Comparison of ENCODE assay signal across 9 cellular contexts in genomic region chr10:113959383-113959760, GRCh38.
DNase-seq lines count a peak whose midpoint lies in the region; ATAC-seq and TF ChIP-seq lines count a peak whose summit lies in the region.
"Had no signal": no experiment of that assay in that cellular context is flagged by ENCODE, and none has a peak within 500 bp of the region (broad histone marks: within the 10 kb centered on the region; RNA-seq: fewer than 3 reads in every experiment).

No MANE protein-coding gene starts in this region.

- H3K27ac Mint-ChIP-seq in activated CD4-positive, alpha-beta memory T cell treated with anti-CD3 and anti-CD28 coated beads for 36 hours = no peak overlapping the region
- H3K27ac Mint-ChIP-seq in activated CD4-positive, alpha-beta memory T cell treated with anti-CD3 and anti-CD28 coated beads, Interleukin-2, amount 10 ng/mL, durations not matched to agents 7 days and 5 days = no peak overlapping the region
- H3K27ac Mint-ChIP-seq in chondrocyte (ENCODE audit: unreplicated experiment) = peak overlapping the region; percentile 92
- no peak overlapping the region for H3K27ac Mint-ChIP-seq in activated naive CD4-positive, alpha-beta T cell treated with anti-CD3 and anti-CD28 coated beads, Interleukin-2, amount 10 ng/mL, durations not matched to agents 7 days and 5 days

- peak; percentile 11 for DNase-seq in activated CD4-positive, alpha-beta memory T cell treated with anti-CD3 and anti-CD28 coated beads for 36 hours
- DNase-seq in activated CD4-positive, alpha-beta memory T cell treated with anti-CD3 and anti-CD28 coated beads, Interleukin-2, amount 10 ng/mL, durations not matched to agents 7 days and 5 days = no peak
- DNase-seq in chondrocyte (ENCODE audit: low spot score) (no peak), ureter (ENCODE audit: low spot score) (peak; percentile 64)
- no peak for DNase-seq in activated naive CD4-positive, alpha-beta T cell treated with anti-CD3 and anti-CD28 coated beads, Interleukin-2, amount 10 ng/mL, durations not matched to agents 7 days and 5 days
- DNase-seq in activated CD4-positive, alpha-beta T cell treated with anti-CD3 and anti-CD28 coated beads, Interleukin-2, amount 50 U/mL, for 4 hours = no peak
- DNase-seq: CD4-positive, CD25-positive, alpha-beta regulatory T cell had no signal

- peaks cover 1% of the 10 kb centered on the region for H3K27me3 Mint-ChIP-seq in activated CD4-positive, alpha-beta memory T cell treated with anti-CD3 and anti-CD28 coated beads for 36 hours
- H3K27me3 Mint-ChIP-seq in activated CD4-positive, alpha-beta memory T cell treated with anti-CD3 and anti-CD28 coated beads, Interleukin-2, amount 10 ng/mL, durations not matched to agents 7 days and 5 days = peaks cover 2% of the 10 kb centered on the region
- no peaks in the 10 kb centered on the region for H3K27me3 Mint-ChIP-seq in chondrocyte (ENCODE audit: low read depth)
- H3K27me3 Mint-ChIP-seq in activated naive CD4-positive, alpha-beta T cell treated with anti-CD3 and anti-CD28 coated beads, Interleukin-2, amount 10 ng/mL, durations not matched to agents 7 days and 5 days = peaks cover 62% of the 10 kb centered on the region

- intact Hi-C loops in activated CD4-positive, alpha-beta memory T cell treated with anti-CD3 and anti-CD28 coated beads for 36 hours (cut with micrococcal nuclease) = no loop called here

- CTCF ChIA-PET in activated CD4-positive, alpha-beta memory T cell treated with anti-CD3 and anti-CD28 coated beads for 36 hours (lab: Charles Lee) = interaction anchor here (1.2 kb wide), 1 partner anchor 21 kb away, joined by 4 read pairs; no protein-coding TSS in a partner anchor
- CTCF ChIA-PET in activated CD4-positive, alpha-beta memory T cell treated with anti-CD3 and anti-CD28 coated beads, Interleukin-2, amount 10 ng/mL, durations not matched to agents 7 days and 5 days (lab: Charles Lee) = interaction anchor here (0.6 to 1.9 kb wide), 2 partner anchors 9 to 502 kb away, joined by 3 to 7 read pairs; no protein-coding TSS in a partner anchor
- CTCF ChIA-PET in activated naive CD4-positive, alpha-beta T cell treated with anti-CD3 and anti-CD28 coated beads, Interleukin-2, amount 10 ng/mL, durations not matched to agents 7 days and 5 days (lab: Charles Lee) = no interaction called here

- H3K4me1 Mint-ChIP-seq in activated CD4-positive, alpha-beta memory T cell treated with anti-CD3 and anti-CD28 coated beads for 36 hours (ENCODE audit: low read depth) = peaks cover 43% of the 10 kb centered on the region
- H3K4me1 Mint-ChIP-seq in activated CD4-positive, alpha-beta memory T cell treated with anti-CD3 and anti-CD28 coated beads, Interleukin-2, amount 10 ng/mL, durations not matched to agents 7 days and 5 days = peaks cover 48% of the 10 kb centered on the region
- peaks cover 45% of the 10 kb centered on the region for H3K4me1 Mint-ChIP-seq in chondrocyte (ENCODE audit: low read depth)
- peaks cover 42% of the 10 kb centered on the region for H3K4me1 Mint-ChIP-seq in activated naive CD4-positive, alpha-beta T cell treated with anti-CD3 and anti-CD28 coated beads, Interleukin-2, amount 10 ng/mL, durations not matched to agents 7 days and 5 days

- peaks cover 2% of the 10 kb centered on the region for H3K9me3 Mint-ChIP-seq in activated CD4-positive, alpha-beta memory T cell treated with anti-CD3 and anti-CD28 coated beads for 36 hours
- no peaks in the 10 kb centered on the region for H3K9me3 Mint-ChIP-seq in activated CD4-positive, alpha-beta memory T cell treated with anti-CD3 and anti-CD28 coated beads, Interleukin-2, amount 10 ng/mL, durations not matched to agents 7 days and 5 days
- H3K9me3 Mint-ChIP-seq in chondrocyte (ENCODE audit: low read depth) = no peaks in the 10 kb centered on the region
- H3K9me3 Mint-ChIP-seq in activated naive CD4-positive, alpha-beta T cell treated with anti-CD3 and anti-CD28 coated beads, Interleukin-2, amount 10 ng/mL, durations not matched to agents 7 days and 5 days = peaks cover 2% of the 10 kb centered on the region

- ATAC-seq in HG03342 (IDR thresholded peaks at IDR 0.05; ENCODE audit: unreplicated experiment) (peak; percentile 66), HG03565 (IDR thresholded peaks at IDR 0.05; ENCODE audit: unreplicated experiment) (no peak)

- H3K4me3 Mint-ChIP-seq in activated CD4-positive, alpha-beta memory T cell treated with anti-CD3 and anti-CD28 coated beads for 36 hours = no peak overlapping the region
- no peak overlapping the region for H3K4me3 Mint-ChIP-seq in activated CD4-positive, alpha-beta memory T cell treated with anti-CD3 and anti-CD28 coated beads, Interleukin-2, amount 10 ng/mL, durations not matched to agents 7 days and 5 days
- H3K4me3 Mint-ChIP-seq in chondrocyte (ENCODE audit: unreplicated experiment) = no peak overlapping the region
- no peak overlapping the region for H3K4me3 Mint-ChIP-seq in activated naive CD4-positive, alpha-beta T cell treated with anti-CD3 and anti-CD28 coated beads, Interleukin-2, amount 10 ng/mL, durations not matched to agents 7 days and 5 days

- no peaks in the 10 kb centered on the region for H3K36me3 Mint-ChIP-seq in activated CD4-positive, alpha-beta memory T cell treated with anti-CD3 and anti-CD28 coated beads for 36 hours
- no peaks in the 10 kb centered on the region for H3K36me3 Mint-ChIP-seq in activated CD4-positive, alpha-beta memory T cell treated with anti-CD3 and anti-CD28 coated beads, Interleukin-2, amount 10 ng/mL, durations not matched to agents 7 days and 5 days (ENCODE audit: low read depth)
- no peaks in the 10 kb centered on the region for H3K36me3 Mint-ChIP-seq in chondrocyte (ENCODE audit: low read depth)
- H3K36me3 Mint-ChIP-seq in activated naive CD4-positive, alpha-beta T cell treated with anti-CD3 and anti-CD28 coated beads, Interleukin-2, amount 10 ng/mL, durations not matched to agents 7 days and 5 days = peaks cover 2% of the 10 kb centered on the region
- H3K36me3 Mint-ChIP-seq: CD4-positive, CD25-positive, alpha-beta regulatory T cell had no signal

- POLR2A ChIA-PET in activated CD4-positive, alpha-beta memory T cell treated with anti-CD3 and anti-CD28 coated beads for 36 hours (lab: Charles Lee) = no interaction called here
- POLR2A ChIA-PET in activated CD4-positive, alpha-beta memory T cell treated with anti-CD3 and anti-CD28 coated beads, Interleukin-2, amount 10 ng/mL, durations not matched to agents 7 days and 5 days (lab: Charles Lee) = interaction anchor here (1.2 to 1.9 kb wide), 2 partner anchors 12 to 279 kb away, joined by 4 to 6 read pairs; no protein-coding TSS in a partner anchor

- TF ChIP-seq CTCF in chondrocyte (IDR thresholded peaks at IDR 0.05) = no peak

Comparison
In these comparisons a context has a peak if more than half of its experiments do, and no peak if none do; other contexts are left out.
1. DNase-seq: peak in activated CD4-positive, alpha-beta memory T cell treated with anti-CD3 and anti-CD28 coated beads for 36 hours (single experiment) and ureter (single experiment); none in activated CD4-positive, alpha-beta memory T cell treated with anti-CD3 and anti-CD28 coated beads, Interleukin-2, amount 10 ng/mL, durations not matched to agents 7 days and 5 days (single experiment), chondrocyte (single experiment), activated naive CD4-positive, alpha-beta T cell treated with anti-CD3 and anti-CD28 coated beads, Interleukin-2, amount 10 ng/mL, durations not matched to agents 7 days and 5 days (single experiment) and activated CD4-positive, alpha-beta T cell treated with anti-CD3 and anti-CD28 coated beads, Interleukin-2, amount 50 U/mL, for 4 hours (0 of 2).